Comparison of ENCODE assay signal across 13 cellular contexts in genomic region chr6:42394881-42395620, GRCh38. TPM values are rescaled to one million over a fixed set of nuclear protein-coding genes. Genes with fewer than 3 reads are reported as not detected.
DNase-seq lines count a peak whose midpoint lies in the region; ATAC-seq and TF ChIP-seq lines count a peak whose summit lies in the region.
"Had no signal": no experiment of that assay in that cellular context is flagged by ENCODE, and none has a peak within 500 bp of the region (broad histone marks: within the 10 kb centered on the region; RNA-seq: fewer than 3 reads in every experiment).

No MANE protein-coding gene starts in this region.

- no peak overlapping the region for H3K9ac ChIP-seq in mesenchymal stem cell (ENCODE audit: low read length)
- H3K9ac ChIP-seq: BLaER1, GM23248 had no signal

- no peak overlapping the region for H2BK15ac ChIP-seq in mesenchymal stem cell (ENCODE audit: low read depth, poor library complexity, severe bottlenecking)

- no peak overlapping the region for H2AK5ac ChIP-seq in mesenchymal stem cell (ENCODE audit: low read length, severe bottlenecking)

- no peak overlapping the region for H2AFZ ChIP-seq in mesenchymal stem cell (ENCODE audit: low read depth, low read length)
- H2AFZ ChIP-seq: GM23248 had no signal

- no peaks in the 10 kb centered on the region for H3K9me3 Mint-ChIP-seq in memory B cell
- H3K9me3 Mint-ChIP-seq: T-helper 2 cell treated with Interferon-gamma antibody and Interleukin-4, amounts not matched to agents 5 μg/mL and 100 μg/mL, for 36 hours had no signal

- H3K4me1 ChIP-seq in HEK293 (ENCODE audit: control insufficient read depth, insufficient read depth, low read length) (no peaks in the 10 kb centered on the region), mesenchymal stem cell (ENCODE audit: control insufficient read depth, insufficient read depth, low read depth, low read length) (peaks cover 4% of the 10 kb centered on the region)

- peaks cover 67% of the 10 kb centered on the region for H3K79me1 ChIP-seq in mesenchymal stem cell (replicated peaks; ENCODE audit: low read length, poor library complexity, severe bottlenecking)

- H3K9me3 ChIP-seq in HEK293 (ENCODE audit: control insufficient read depth, insufficient read depth, low read depth, low read length) (no peaks in the 10 kb centered on the region), mesenchymal stem cell (ENCODE audit: control insufficient read depth, low read length) (no peaks in the 10 kb centered on the region)
- H3K9me3 ChIP-seq: BLaER1 had no signal

- no peaks in the 10 kb centered on the region for H3K27me3 Mint-ChIP-seq in memory B cell

- H4K91ac ChIP-seq in mesenchymal stem cell (ENCODE audit: low read length) = no peak overlapping the region

- H3K4me3 ChIP-seq in HEK293 (ENCODE audit: low read depth, low read length) = no peak overlapping the region
- no peak overlapping the region for H3K4me3 ChIP-seq in mesenchymal stem cell (ENCODE audit: insufficient read depth in 1 of 2, low read depth in 1 of 2, low read length in 2 of 2)
- H3K4me3 ChIP-seq: BLaER1, GM23248 had no signal

- H2BK5ac ChIP-seq in mesenchymal stem cell (ENCODE audit: low read depth, low read length, poor library complexity, severe bottlenecking) = no peak overlapping the region

- H2BK12ac ChIP-seq in mesenchymal stem cell (ENCODE audit: low read length in 2 of 2) = no peak overlapping the region

- no peak overlapping the region for H3K4ac ChIP-seq in mesenchymal stem cell (ENCODE audit: low read depth in 1 of 2, low read length in 2 of 2)

- POLR2A ChIA-PET in HEK293 (lab: Yijun Ruan, JAX) = no interaction called here

- no peak overlapping the region for H3K23ac ChIP-seq in mesenchymal stem cell (ENCODE audit: low read length in 2 of 2)

- no peaks in the 10 kb centered on the region for H3K36me3 ChIP-seq in HEK293 (ENCODE audit: control insufficient read depth in 2 of 2, insufficient read depth in 1 of 2, low read length in 2 of 2)
- peaks cover 0 to 5% of the 10 kb centered on the region in 2 experiments for H3K36me3 ChIP-seq in mesenchymal stem cell (ENCODE audit: control insufficient read depth in 1 of 2, insufficient read depth in 2 of 2, low read depth in 1 of 2, low read length in 2 of 2)

- no peak overlapping the region for H3K27ac ChIP-seq in HEK293 (ENCODE audit: extremely low read depth, low read depth, low read length)
- H3K27ac ChIP-seq in mesenchymal stem cell (ENCODE audit: low read length, poor library complexity, severe bottlenecking) = no peak overlapping the region
- H3K27ac ChIP-seq: BLaER1, GM23248 had no signal

- H3K18ac ChIP-seq in mesenchymal stem cell (ENCODE audit: low read depth in 1 of 2, low read length in 2 of 2) = no peak overlapping the region

- H3K14ac ChIP-seq in mesenchymal stem cell (ENCODE audit: low read length in 2 of 2) = no peak overlapping the region

- no peaks in the 10 kb centered on the region for H3K36me3 Mint-ChIP-seq in memory B cell

- TF ChIP-seq CTCF in HEK293 (tag by site-specific recombination; IDR thresholded peaks at IDR 0.05) = no peak

- peak overlapping the region; percentile 72 for H3K4me3 Mint-ChIP-seq in memory B cell
- H3K4me3 Mint-ChIP-seq: T-helper 2 cell treated with Interferon-gamma antibody and Interleukin-4, amounts not matched to agents 5 μg/mL and 100 μg/mL, for 36 hours had no signal

- H4K8ac ChIP-seq in mesenchymal stem cell (ENCODE audit: low read length) = no peak overlapping the region

- CTCF ChIA-PET in HEK293 (lab: Yijun Ruan, JAX) = interaction anchor here (2.0 kb wide), 1 partner anchor 153 kb away, joined by 5 read pairs; no protein-coding TSS in a partner anchor

- H3K27me3 ChIP-seq in mesenchymal stem cell (ENCODE audit: control insufficient read depth in 1 of 2, insufficient read depth in 1 of 2, low read length in 2 of 2) = no peaks in the 10 kb centered on the region
- H3K27me3 ChIP-seq: BLaER1 had no signal

- H2BK120ac ChIP-seq in mesenchymal stem cell (ENCODE audit: low read depth, low read length) = no peak overlapping the region

- H3K27ac Mint-ChIP-seq in memory B cell = peak overlapping the region; percentile 71

- H3K4me2 ChIP-seq in mesenchymal stem cell (ENCODE audit: low read length, poor library complexity, severe bottlenecking) = no peak overlapping the region
- H3K4me2 ChIP-seq: BLaER1 had no signal

- H3K4me1 Mint-ChIP-seq in memory B cell = peaks cover 30% of the 10 kb centered on the region

- 95% methylated on average over 9 of the region's 10 CpGs for whole genome bisulfite sequencing in mesenchymal stem cell

- DNase-seq in CD1c-positive myeloid dendritic cell (ENCODE audit: extremely low spot score) = peak; percentile 84
- DNase-seq in activated T-cell treated with anti-CD3 and anti-CD28 coated beads, Interleukin-2, amount 50 U/mL, for 48 hours = peak; percentile 40 to 46
- DNase-seq in memory B cell (ENCODE audit: low spot score in 2 of 2) = no peak
- DNase-seq in mesenchymal stem cell = no peak
- no peak for DNase-seq in HCEC 1CT
- DNase-seq: GM23248, NCI-H1105 treated with DMSO at 0.1 percent for 48 hours, right cardiac atrium had no signal

- ATAC-seq in memory B cell (ENCODE audit: low read depth) = peak; percentile 37
- ATAC-seq in HG02610 (IDR thresholded peaks at IDR 0.05; ENCODE audit: unreplicated experiment) = no peak
- ATAC-seq in GM21717 (IDR thresholded peaks at IDR 0.05; ENCODE audit: unreplicated experiment) = no peak

TF ChIP-seq in HEK293, 187 proteins besides CTCF, POLR2A, EP300 and RAD21:
- TF ChIP-seq, protein P1, sequence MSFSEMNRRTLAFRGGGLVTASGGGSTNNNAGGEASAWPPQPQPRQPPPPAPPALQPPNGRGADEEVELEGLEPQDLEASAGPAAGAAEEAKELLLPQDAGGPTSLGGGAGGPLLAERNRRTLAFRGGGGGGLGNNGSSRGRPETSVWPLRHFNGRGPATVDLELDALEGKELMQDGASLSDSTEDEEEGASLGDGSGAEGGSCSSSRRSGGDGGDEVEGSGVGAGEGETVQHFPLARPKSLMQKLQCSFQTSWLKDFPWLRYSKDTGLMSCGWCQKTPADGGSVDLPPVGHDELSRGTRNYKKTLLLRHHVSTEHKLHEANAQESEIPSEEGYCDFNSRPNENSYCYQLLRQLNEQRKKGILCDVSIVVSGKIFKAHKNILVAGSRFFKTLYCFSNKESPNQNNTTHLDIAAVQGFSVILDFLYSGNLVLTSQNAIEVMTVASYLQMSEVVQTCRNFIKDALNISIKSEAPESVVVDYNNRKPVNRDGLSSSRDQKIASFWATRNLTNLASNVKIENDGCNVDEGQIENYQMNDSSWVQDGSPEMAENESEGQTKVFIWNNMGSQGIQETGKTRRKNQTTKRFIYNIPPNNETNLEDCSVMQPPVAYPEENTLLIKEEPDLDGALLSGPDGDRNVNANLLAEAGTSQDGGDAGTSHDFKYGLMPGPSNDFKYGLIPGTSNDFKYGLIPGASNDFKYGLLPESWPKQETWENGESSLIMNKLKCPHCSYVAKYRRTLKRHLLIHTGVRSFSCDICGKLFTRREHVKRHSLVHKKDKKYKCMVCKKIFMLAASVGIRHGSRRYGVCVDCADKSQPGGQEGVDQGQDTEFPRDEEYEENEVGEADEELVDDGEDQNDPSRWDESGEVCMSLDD (tag by site-specific recombination; IDR thresholded peaks at IDR 0.05) = no peak
- peak; percentile 80 for TF ChIP-seq EGR2 (tag by site-specific recombination; IDR thresholded peaks at IDR 0.05; ENCODE audit: low read depth)
- peak; percentile 67 for TF ChIP-seq ZFHX2 (tag by site-specific recombination; conservative IDR thresholded peaks at IDR 0.05)

RNA-seq across cellular contexts. Expression of gene TRERF1, which starts 56.7 kb away (rescaled TPM):
- 8.3 TPM for polyA plus RNA-seq in mesenchymal stem cell (2013, experiment 1 of 2)
- 7.9 TPM for polyA plus RNA-seq in mesenchymal stem cell (2013, experiment 2 of 2)

Comparison
In these comparisons a context has a peak if more than half of its experiments do, and no peak if none do; other contexts are left out.
1. DNase-seq: peak in CD1c-positive myeloid dendritic cell (single experiment) and activated T-cell treated with anti-CD3 and anti-CD28 coated beads, Interleukin-2, amount 50 U/mL, for 48 hours (2 of 2); none in memory B cell (0 of 2), mesenchymal stem cell (single experiment) and HCEC 1CT (single experiment).